In the genomic region with DNA sequence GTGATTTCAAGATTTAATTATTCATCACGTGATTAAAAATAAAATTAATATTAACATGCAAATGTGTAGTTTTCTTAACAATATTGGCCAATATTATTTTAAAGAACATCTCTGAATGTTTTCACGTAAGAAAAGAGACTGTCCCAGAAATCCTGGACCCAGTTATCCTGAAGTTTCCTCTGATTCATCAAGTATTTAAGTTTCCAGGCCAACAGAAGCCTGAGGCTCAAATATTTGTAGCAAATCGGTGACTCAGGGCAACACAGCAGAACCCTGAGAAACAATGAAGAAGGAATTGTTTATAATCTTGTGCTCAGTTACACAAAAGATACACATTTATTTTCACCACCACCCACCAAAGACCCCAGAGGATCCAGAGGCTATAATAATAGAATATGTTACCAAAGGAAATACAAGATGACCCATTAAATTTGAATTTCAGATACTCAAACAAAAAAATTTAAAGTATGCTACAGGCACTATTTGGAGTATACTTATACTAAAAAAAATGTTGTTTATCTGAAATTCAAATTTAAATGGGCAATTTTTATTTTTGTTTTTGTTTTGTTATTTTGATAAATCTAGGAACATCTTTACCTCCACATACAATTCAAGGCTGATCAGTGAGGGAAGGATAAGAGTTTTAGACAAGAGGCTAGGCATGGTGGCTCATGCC, we compare ENCODE assay signal across 11 cellular contexts. TPM values are rescaled to one million over a fixed set of nuclear protein-coding genes. Genes with fewer than 3 reads are reported as not detected.
DNase-seq lines count a peak whose midpoint lies in the region; ATAC-seq, FAIRE-seq and TF ChIP-seq lines count a peak whose summit lies in the region.
"Had no signal": no experiment of that assay in that cellular context is flagged by ENCODE, and none has a peak within 500 bp of the region (broad histone marks: within the 10 kb centered on the region; RNA-seq: fewer than 3 reads in every experiment).

No MANE protein-coding gene starts in this region.

- peak; percentile 93 to 94 for ATAC-seq in A549
- no peak for ATAC-seq in stimulated activated naive B cell treated with anti-CD40 and anti-IgM and Interleukin-4, amounts not matched to agents 10 μg/mL and 1 μg/mL and 100 μg/mL, for 72 hours (replicated peaks)

- no peaks in the 10 kb centered on the region for H3K36me3 Mint-ChIP-seq in stimulated activated naive B cell treated with anti-CD40 and anti-IgM and Interleukin-4, amounts not matched to agents 10 μg/mL and 1 μg/mL and 100 μg/mL, for 72 hours
- H3K36me3 Mint-ChIP-seq: activated CD4-positive, alpha-beta memory T cell treated with anti-CD3 and anti-CD28 coated beads for 36 hours had no signal

- no peak overlapping the region for H3K27ac Mint-ChIP-seq in stimulated activated naive B cell treated with anti-CD40 and anti-IgM and Interleukin-4, amounts not matched to agents 10 μg/mL and 1 μg/mL and 100 μg/mL, for 72 hours
- H3K27ac Mint-ChIP-seq: activated CD4-positive, alpha-beta memory T cell treated with anti-CD3 and anti-CD28 coated beads for 36 hours had no signal

- peak overlapping the region; percentile 11 to 73; a peak in 2 of 6 replicates for H3K27ac ChIP-seq in A549
- H3K27ac ChIP-seq in mammary epithelial cell (ENCODE audit: insufficient read depth, low read depth, low read length) = peak overlapping the region; percentile 98
- peak overlapping the region; percentile 82 for H3K27ac ChIP-seq in keratinocyte (ENCODE audit: control insufficient read depth, insufficient read depth, low read length)

- POLR2A ChIA-PET in A549 (lab: Yijun Ruan, JAX) = interaction anchor here (0.7 kb wide), 1 partner anchor 34 kb away, joined by 3 read pairs; a partner anchor contains a TSS

- H2AFZ ChIP-seq in mammary epithelial cell (ENCODE audit: low read depth, low read length) (peak overlapping the region; percentile 61), keratinocyte (ENCODE audit: control insufficient read depth, low read length) (no peak overlapping the region)

- intact Hi-C loops in mammary epithelial cell (cut with micrococcal nuclease) = loop anchor here (1.0 kb wide), 2 partner anchors 32 to 34 kb away; a partner anchor contains a TSS

- FAIRE-seq in A549 (lab: Jason Lieb, UNC) = no peak
- peak; percentile 90 for FAIRE-seq in keratinocyte (lab: Jason Lieb, UNC)

- H3K4me3 Mint-ChIP-seq in stimulated activated naive B cell treated with anti-CD40 and anti-IgM and Interleukin-4, amounts not matched to agents 10 μg/mL and 1 μg/mL and 100 μg/mL, for 72 hours = no peak overlapping the region
- H3K4me3 Mint-ChIP-seq: activated CD4-positive, alpha-beta memory T cell treated with anti-CD3 and anti-CD28 coated beads for 36 hours had no signal

- TF ChIP-seq CTCF in A549 (IDR thresholded peaks at IDR 0.05) = no peak
- TF ChIP-seq CTCF in mammary epithelial cell (conservative IDR thresholded peaks at IDR 0.05 in 1 of 2, IDR thresholded peaks at IDR 0.05 in 1 of 2; ENCODE audit: extremely low read depth in 1 of 2, insufficient read depth in 1 of 2, low read depth in 1 of 2, low read length in 2 of 2) = no peak
- no peak for TF ChIP-seq CTCF in keratinocyte (optimal IDR thresholded peaks at IDR 0.05 in 1 of 3, IDR thresholded peaks at IDR 0.05 in 1 of 3, conservative IDR thresholded peaks at IDR 0.05 in 1 of 3; ENCODE audit: extremely low read depth in 1 of 3, insufficient read depth in 2 of 3, low read length in 3 of 3)

- TSS peak; percentile 42 for BruUV-seq in mammary epithelial cell (replicated peaks; lab: Mats Ljungman, UMichigan)

- peaks cover 39% of the 10 kb centered on the region for H3K4me1 ChIP-seq in A549
- peaks cover 14% of the 10 kb centered on the region for H3K4me1 ChIP-seq in mammary epithelial cell (ENCODE audit: insufficient read depth, low read length)
- H3K4me1 ChIP-seq in keratinocyte (ENCODE audit: control insufficient read depth, extremely low read depth, insufficient read depth, low read length) = peaks cover 15% of the 10 kb centered on the region
- H3K4me1 ChIP-seq: BE2C had no signal

- 22% methylated on average over 3 of the region's 3 CpGs for WGBS in A549 (ENCODE audit: missing lambda C conversion rate)
- 2% methylated on average over 3 of the region's 3 CpGs for WGBS in mammary epithelial cell (ENCODE audit: low coverage, missing lambda C conversion rate)

- in situ Hi-C loops in mammary epithelial cell (cut with MboI; ENCODE audit: low sequenced_read_pairs in 2 of 2) = no loop called here

- no peaks in the 10 kb centered on the region for H3K9me3 ChIP-seq in A549
- no peaks in the 10 kb centered on the region for H3K9me3 ChIP-seq in mammary epithelial cell (replicated peaks; ENCODE audit: insufficient read depth, low read length)
- no peaks in the 10 kb centered on the region for H3K9me3 ChIP-seq in keratinocyte (ENCODE audit: control insufficient read depth, low read depth, low read length)
- H3K9me3 ChIP-seq: BE2C had no signal

- DNase-seq in A549 (ENCODE audit: low read depth in 1 of 2, low spot score in 1 of 2) (peak; percentile 25 to 68), HS-5 (ENCODE audit: low read depth) (peak; percentile 50), mammary epithelial cell (peak; percentile 81), keratinocyte (ENCODE audit: low read depth, low spot score) (peak; percentile 19), HUDEP-2 (lab: John Stamatoyannopoulos, UW; ENCODE audit: unreplicated experiment in 76 of 76) (no peak), occipital lobe (lab: John Stamatoyannopoulos, UW) (no peak), NCI-H82 (lab: John Stamatoyannopoulos, UW) (no peak)
- DNase-seq in stimulated activated naive B cell treated with anti-CD40 and anti-IgM and Interleukin-4, amounts not matched to agents 10 μg/mL and 1 μg/mL and 100 μg/mL, for 72 hours = no peak
- DNase-seq: activated CD4-positive, alpha-beta memory T cell treated with anti-CD3 and anti-CD28 coated beads for 36 hours; BE2C had no signal

- no peaks in the 10 kb centered on the region for H3K9me1 ChIP-seq in keratinocyte (ENCODE audit: control insufficient read depth, extremely low read depth, insufficient read depth, low read length)

- dilution Hi-C loops in mammary epithelial cell (cut with HindIII; ENCODE audit: low sequenced_read_pairs) = loop anchor here (5.0 kb wide), 1 partner anchor 34 kb away; a partner anchor contains a TSS
- dilution Hi-C loops in keratinocyte (cut with MboI; ENCODE audit: extremely low pct_ligation_motif_present, low sequenced_read_pairs) = no loop called here

- no peaks in the 10 kb centered on the region for H3K9me3 Mint-ChIP-seq in stimulated activated naive B cell treated with anti-CD40 and anti-IgM and Interleukin-4, amounts not matched to agents 10 μg/mL and 1 μg/mL and 100 μg/mL, for 72 hours
- H3K9me3 Mint-ChIP-seq: activated CD4-positive, alpha-beta memory T cell treated with anti-CD3 and anti-CD28 coated beads for 36 hours had no signal

- no peak overlapping the region for H3K4me3 ChIP-seq in A549
- H3K4me3 ChIP-seq in mammary epithelial cell (replicated peaks in 1 of 3; ENCODE audit: insufficient read depth in 1 of 3, low read depth in 2 of 3, low read length in 3 of 3) = no peak overlapping the region
- no peak overlapping the region for H3K4me3 ChIP-seq in keratinocyte (ENCODE audit: control insufficient read depth in 2 of 3, extremely low read depth in 1 of 3, insufficient read depth in 2 of 3, low read depth in 1 of 3, low read length in 3 of 3)
- H3K4me3 ChIP-seq: skin epidermis had no signal

- no peaks in the 10 kb centered on the region for H3K4me1 Mint-ChIP-seq in stimulated activated naive B cell treated with anti-CD40 and anti-IgM and Interleukin-4, amounts not matched to agents 10 μg/mL and 1 μg/mL and 100 μg/mL, for 72 hours

- H3K9ac ChIP-seq in mammary epithelial cell (ENCODE audit: insufficient read depth, low read length) (peak overlapping the region; percentile 64), keratinocyte (ENCODE audit: control insufficient read depth, extremely low read depth, insufficient read depth, low read length) (peak overlapping the region; percentile 7)

- H3K4me2 ChIP-seq in A549 = peak overlapping the region; percentile 63
- peak overlapping the region; percentile 49 for H3K4me2 ChIP-seq in mammary epithelial cell (ENCODE audit: insufficient read depth, low read depth, low read length)
- H3K4me2 ChIP-seq in keratinocyte (ENCODE audit: control insufficient read depth, extremely low read depth, insufficient read depth, low read depth, low read length) = peak overlapping the region; percentile 13

- no peaks in the 10 kb centered on the region for H3K27me3 ChIP-seq in mammary epithelial cell (ENCODE audit: insufficient read depth, low read length)
- no peaks in the 10 kb centered on the region for H3K27me3 ChIP-seq in keratinocyte (ENCODE audit: control insufficient read depth, extremely low read depth, insufficient read depth, low read length)
- H3K27me3 ChIP-seq: BE2C had no signal

- no peaks in the 10 kb centered on the region for H4K20me1 ChIP-seq in mammary epithelial cell (ENCODE audit: insufficient read depth, low read length)
- H4K20me1 ChIP-seq in keratinocyte (ENCODE audit: control insufficient read depth, extremely low read depth, insufficient read depth, low read length) = no peaks in the 10 kb centered on the region

- H3K36me3 ChIP-seq in mammary epithelial cell (ENCODE audit: insufficient read depth, low read length) (no peaks in the 10 kb centered on the region), keratinocyte (ENCODE audit: control insufficient read depth in 2 of 2, extremely low read depth in 1 of 2, insufficient read depth in 2 of 2, low read length in 2 of 2) (no peaks in the 10 kb centered on the region)
- H3K36me3 ChIP-seq: BE2C had no signal

- no peak for TF ChIP-seq RAD21 in A549 (conservative IDR thresholded peaks at IDR 0.05 in 1 of 2, IDR thresholded peaks at IDR 0.05 in 1 of 2)

- no peaks in the 10 kb centered on the region for H3K27me3 Mint-ChIP-seq in stimulated activated naive B cell treated with anti-CD40 and anti-IgM and Interleukin-4, amounts not matched to agents 10 μg/mL and 1 μg/mL and 100 μg/mL, for 72 hours
- H3K27me3 Mint-ChIP-seq: activated CD4-positive, alpha-beta memory T cell treated with anti-CD3 and anti-CD28 coated beads for 36 hours had no signal

- TF ChIP-seq POLR2A in A549 (IDR thresholded peaks at IDR 0.05; ENCODE audit: low read length) = no peak

- CTCF ChIA-PET in A549 (lab: Yijun Ruan, JAX) = no interaction called here
- CTCF ChIA-PET in mammary epithelial cell (lab: Charles Lee; ENCODE audit: low non-redundant PET) = no interaction called here

- no peaks in the 10 kb centered on the region for H3K79me2 ChIP-seq in mammary epithelial cell (ENCODE audit: insufficient read depth, low read length)
- H3K79me2 ChIP-seq in keratinocyte (ENCODE audit: control insufficient read depth, insufficient read depth, low read length) = no peaks in the 10 kb centered on the region

- no peak for TF ChIP-seq EP300 in A549 (IDR thresholded peaks at IDR 0.05)

RNA-seq across cellular contexts. Expression of a gene that starts 33.9 kb away (rescaled TPM):
- polyA plus RNA-seq in A549 (2011; rRNA removed) (125 and 161 TPM in 2 replicates), A549 (2017; fragmentation: RNase III; extraction: RNeasy Plus Mini Kit Qiagen cat#74134 plus additional on column Dnase treatment) (52.0 to 53.9 TPM (median 52.4 TPM) in 3 replicates), mammary epithelial cell (18.7 TPM), keratinocyte (4.0 to 8.4 TPM (median 6.0 TPM) in 3 replicates)
- polyA plus RNA-seq in A549 (2012; cell fraction: cytosol; rRNA removed) = 16.0 and 18.3 TPM in 2 replicates
- polyA plus RNA-seq in A549 (2012; cell fraction: nucleus; rRNA removed) = 15.2 and 26.8 TPM in 2 replicates
- polyA minus RNA-seq in A549 (2011; rRNA and poly(A)+ RNA removed) = 201 and 266 TPM in 2 replicates
- total RNA-seq in mammary epithelial cell (100 to 1,000 TPM in 1 of 2 donors, 10 to 100 TPM in 1; 80.2 to 248 TPM), occipital lobe (30.9 TPM)
- polyA minus RNA-seq in mammary epithelial cell (48.9 TPM), keratinocyte (7.1 to 14.6 TPM (median 11.7 TPM) in 3 replicates)
- polyA plus RNA-seq in keratinocyte (2011; ENCODE audit: low read depth) = 10.3 TPM
- 1.6 and 4.4 TPM in 2 replicates for polyA plus RNA-seq in keratinocyte (2011; cell fraction: cytosol; rRNA removed)
- polyA plus RNA-seq in keratinocyte (2011; cell fraction: nucleus; rRNA removed) = 8.3 and 13.8 TPM in 2 replicates
- polyA plus RNA-seq in keratinocyte (2012; ENCODE audit: low replicate concordance) = 6.0 and 11.5 TPM in 2 replicates
- 4.8 TPM for polyA minus RNA-seq in keratinocyte (2011; cell fraction: cytosol; rRNA and poly(A)+ RNA removed)
- 18.3 and 27.8 TPM in 2 replicates for polyA minus RNA-seq in keratinocyte (2011; cell fraction: nucleus; rRNA and poly(A)+ RNA removed)

Comparison
In these comparisons a context has a peak if more than half of its experiments do, and no peak if none do; other contexts are left out.
1. ATAC-seq: peak in A549 (2 of 2); none in stimulated activated naive B cell treated with anti-CD40 and anti-IgM and Interleukin-4, amounts not matched to agents 10 μg/mL and 1 μg/mL and 100 μg/mL, for 72 hours (0 of 2).
2. DNase-seq: peak in A549 (2 of 2), HS-5 (single experiment), mammary epithelial cell (single experiment) and keratinocyte (single experiment); none in HUDEP-2 (0 of 76), occipital lobe (single experiment), NCI-H82 (single experiment) and stimulated activated naive B cell treated with anti-CD40 and anti-IgM and Interleukin-4, amounts not matched to agents 10 μg/mL and 1 μg/mL and 100 μg/mL, for 72 hours (single experiment).
3. H3K27ac ChIP-seq: peak in every context shown above with its lines; median percentile 98 in mammary epithelial cell; 82 in keratinocyte; 42 in A549.
4. H3K4me2 ChIP-seq: peak in every context shown above with its lines; median percentile 63 in A549; 49 in mammary epithelial cell; 13 in keratinocyte.